ENCODE assay signal across 10 cellular contexts in genomic region chr11:117876049-117876340, GRCh38. TPM values are rescaled to one million over a fixed set of nuclear protein-coding genes. Genes with fewer than 3 reads are reported as not detected.
A peak's percentile ranks its signal among the peaks of the same experiment; 100 is the strongest.
DNase-seq lines count a peak whose midpoint lies in the region; TF ChIP-seq lines count a peak whose summit lies in the region.
"Had no signal": no experiment of that assay in that cellular context is flagged by ENCODE, and none has a peak within 500 bp of the region (broad histone marks: within the 10 kb centered on the region; RNA-seq: fewer than 3 reads in every experiment).

No MANE protein-coding gene starts in this region.

- peak overlapping the region; percentile 43 for H2AFZ ChIP-seq in mammary epithelial cell (ENCODE audit: low read depth, low read length)

- dilution Hi-C loops in mammary epithelial cell (cut with HindIII; ENCODE audit: low sequenced_read_pairs): no loop called here

- no peaks in the 10 kb centered on the region for H4K20me1 ChIP-seq in mammary epithelial cell (ENCODE audit: insufficient read depth, low read length)

- CTCF ChIA-PET in activated naive CD4-positive, alpha-beta T cell treated with anti-CD3 and anti-CD28 coated beads, Interleukin-2, amount 10 ng/mL, durations not matched to agents 7 days and 5 days (lab: Charles Lee): interaction anchor here (0.7 to 1.5 kb wide), 3 partner anchors 71 to 215 kb away, joined by 3 to 4 read pairs (median 3); no protein-coding TSS in a partner anchor
- CTCF ChIA-PET in mammary epithelial cell (lab: Charles Lee; ENCODE audit: low non-redundant PET): no interaction called here

- WGBS in mammary epithelial cell (ENCODE audit: low coverage, missing lambda C conversion rate): 2% methylated on average over 6 of the region's 10 CpGs

- H3K27ac Mint-ChIP-seq in activated naive CD4-positive, alpha-beta T cell treated with anti-CD3 and anti-CD28 coated beads, Interleukin-2, amount 10 ng/mL, durations not matched to agents 7 days and 5 days: no peak overlapping the region
- H3K27ac Mint-ChIP-seq in mesothelial cell of epicardium (peak overlapping the region; percentile 66), type B pancreatic cell (peak overlapping the region; percentile 85)

- peaks cover 34% of the 10 kb centered on the region for H3K4me1 Mint-ChIP-seq in activated naive CD4-positive, alpha-beta T cell treated with anti-CD3 and anti-CD28 coated beads, Interleukin-2, amount 10 ng/mL, durations not matched to agents 7 days and 5 days
- peaks cover 45% of the 10 kb centered on the region for H3K4me1 Mint-ChIP-seq in mesothelial cell of epicardium
- peaks cover 54% of the 10 kb centered on the region for H3K4me1 Mint-ChIP-seq in type B pancreatic cell (ENCODE audit: unreplicated experiment)

- H3K9me3 ChIP-seq in mammary epithelial cell (replicated peaks; ENCODE audit: insufficient read depth, low read length): no peaks in the 10 kb centered on the region

- H3K9me3 Mint-ChIP-seq in activated naive CD4-positive, alpha-beta T cell treated with anti-CD3 and anti-CD28 coated beads, Interleukin-2, amount 10 ng/mL, durations not matched to agents 7 days and 5 days: no peaks in the 10 kb centered on the region
- no peaks in the 10 kb centered on the region for H3K9me3 Mint-ChIP-seq in mesothelial cell of epicardium
- H3K9me3 Mint-ChIP-seq in type B pancreatic cell: no peaks in the 10 kb centered on the region

- H3K27me3 Mint-ChIP-seq in activated naive CD4-positive, alpha-beta T cell treated with anti-CD3 and anti-CD28 coated beads, Interleukin-2, amount 10 ng/mL, durations not matched to agents 7 days and 5 days: peaks cover 93% of the 10 kb centered on the region
- H3K27me3 Mint-ChIP-seq in mesothelial cell of epicardium (ENCODE audit: low read depth) (peaks cover 31% of the 10 kb centered on the region), type B pancreatic cell (peaks cover 73% of the 10 kb centered on the region)

- no peak for DNase-seq in activated naive CD4-positive, alpha-beta T cell treated with anti-CD3 and anti-CD28 coated beads, Interleukin-2, amount 10 ng/mL, durations not matched to agents 7 days and 5 days
- DNase-seq in activated naive CD4-positive, alpha-beta T cell treated with anti-CD3 and anti-CD28 coated beads, Interleukin-2, amount 50 U/mL, for 16 hours: no peak
- no peak for DNase-seq in mammary epithelial cell
- no peak for DNase-seq in mesothelial cell of epicardium (ENCODE audit: low spot score in 2 of 2, unreplicated experiment in 2 of 2)
- no peak for DNase-seq in type B pancreatic cell (ENCODE audit: extremely low spot score, unreplicated experiment)
- DNase-seq in mucosa of gallbladder (ENCODE audit: low spot score): no peak
- no peak for DNase-seq in NCI-H510A (lab: John Stamatoyannopoulos, UW)
- no peak for DNase-seq in GM13977 (ENCODE audit: low spot score)
- DNase-seq: activated gamma-delta T cell had no signal

- no peak overlapping the region for H3K27ac ChIP-seq in mammary epithelial cell (ENCODE audit: insufficient read depth, low read depth, low read length)

- peaks cover 10% of the 10 kb centered on the region for H3K4me1 ChIP-seq in mammary epithelial cell (ENCODE audit: insufficient read depth, low read length)

- peaks cover 22% of the 10 kb centered on the region for H3K27me3 ChIP-seq in mammary epithelial cell (ENCODE audit: insufficient read depth, low read length)

- BruUV-seq in mammary epithelial cell (replicated peaks; lab: Mats Ljungman, UMichigan): no TSS peak

- peak overlapping the region; percentile 82 for H3K4me2 ChIP-seq in mammary epithelial cell (ENCODE audit: insufficient read depth, low read depth, low read length)

- no peaks in the 10 kb centered on the region for H3K79me2 ChIP-seq in mammary epithelial cell (ENCODE audit: insufficient read depth, low read length)

- intact Hi-C loops in mammary epithelial cell (cut with micrococcal nuclease): no loop called here

- H3K9ac ChIP-seq in mammary epithelial cell (ENCODE audit: insufficient read depth, low read length): no peak overlapping the region

- TF ChIP-seq CTCF in mammary epithelial cell (conservative IDR thresholded peaks at IDR 0.05 in 1 of 2, IDR thresholded peaks at IDR 0.05 in 1 of 2; ENCODE audit: extremely low read depth in 1 of 2, insufficient read depth in 1 of 2, low read depth in 1 of 2, low read length in 2 of 2) (no peak), mesothelial cell of epicardium (IDR thresholded peaks at IDR 0.05; ENCODE audit: unreplicated experiment) (no peak), type B pancreatic cell (conservative IDR thresholded peaks at IDR 0.05) (no peak), GM13977 (IDR thresholded peaks at IDR 0.05; ENCODE audit: extremely low read depth, insufficient read depth, missing control alignments) (no peak)

- H3K36me3 Mint-ChIP-seq in activated naive CD4-positive, alpha-beta T cell treated with anti-CD3 and anti-CD28 coated beads, Interleukin-2, amount 10 ng/mL, durations not matched to agents 7 days and 5 days: no peaks in the 10 kb centered on the region
- H3K36me3 Mint-ChIP-seq in mesothelial cell of epicardium: no peaks in the 10 kb centered on the region
- peaks cover 3% of the 10 kb centered on the region for H3K36me3 Mint-ChIP-seq in type B pancreatic cell

- H3K4me3 ChIP-seq in mammary epithelial cell (replicated peaks in 1 of 3; ENCODE audit: insufficient read depth in 1 of 3, low read depth in 2 of 3, low read length in 3 of 3): peak overlapping the region; percentile 25 to 33 (median 25)

- H3K4me3 Mint-ChIP-seq in activated naive CD4-positive, alpha-beta T cell treated with anti-CD3 and anti-CD28 coated beads, Interleukin-2, amount 10 ng/mL, durations not matched to agents 7 days and 5 days: peak overlapping the region; percentile 51
- H3K4me3 Mint-ChIP-seq in mesothelial cell of epicardium: peak overlapping the region; percentile 92
- peak overlapping the region; percentile 85 for H3K4me3 Mint-ChIP-seq in type B pancreatic cell

- in situ Hi-C loops in mammary epithelial cell (cut with MboI; ENCODE audit: low sequenced_read_pairs in 2 of 2) (no loop called here), GM13977 (cut with MboI; ENCODE audit: low pct_unique_long_range_greater_than_20kb, low sequenced_read_pairs, unreplicated experiment) (no loop called here)

- H3K36me3 ChIP-seq in mammary epithelial cell (ENCODE audit: insufficient read depth, low read length): no peaks in the 10 kb centered on the region

RNA-seq across cellular contexts. Expression of gene FXYD6, which starts 0.5 kb away (rescaled TPM):
- under 1 TPM in 1 of 2 donors, not detected in 1; 0.21 TPM for total RNA-seq in mammary epithelial cell
- 0.35 TPM for polyA plus RNA-seq in mammary epithelial cell
- not detected for polyA minus RNA-seq in mammary epithelial cell
- 114 to 125 TPM (median 116 TPM) in 3 replicates for total RNA-seq in mesothelial cell of epicardium
- 22.9 and 66.6 TPM in 2 replicates for total RNA-seq in type B pancreatic cell (ENCODE audit: low replicate concordance)
- 185 TPM for total RNA-seq in mucosa of gallbladder

RNA-seq across cellular contexts. Expression of gene FXYD2, which starts 51.5 kb away (rescaled TPM):
- total RNA-seq in mammary epithelial cell (not detected), mesothelial cell of epicardium (5.7 to 7.1 TPM (median 6.3 TPM) in 3 replicates), type B pancreatic cell (ENCODE audit: low replicate concordance) (40.8 and 57.5 TPM in 2 replicates), mucosa of gallbladder (1,539 TPM)
- 0.11 TPM for polyA plus RNA-seq in mammary epithelial cell
- polyA minus RNA-seq in mammary epithelial cell: not detected

RNA-seq across cellular contexts. Expression of gene TMPRSS13, which starts 53.2 kb away (rescaled TPM):
- total RNA-seq in mammary epithelial cell (under 1 TPM in 1 of 2 donors, not detected in 1; under 0.01 TPM), mesothelial cell of epicardium (10.4 to 11.3 TPM (median 10.9 TPM) in 3 replicates), type B pancreatic cell (ENCODE audit: low replicate concordance) (6.9 and 22.7 TPM in 2 replicates), mucosa of gallbladder (0.63 TPM)
- polyA plus RNA-seq in mammary epithelial cell: 0.12 TPM
- not detected for polyA minus RNA-seq in mammary epithelial cell
- total RNA-seq: renal cortical epithelial cell had no signal

Comparison
In these comparisons a context has a peak if more than half of its experiments do, and no peak if none do; other contexts are left out.
1. RNA of gene FXYD6, which starts 0.5 kb away (total RNA-seq): 185 TPM in mucosa of gallbladder (single experiment), 114 to 125 TPM in mesothelial cell of epicardium and 22.9 to 66.6 TPM in type B pancreatic cell; 0.21 TPM in mammary epithelial cell; every median in the first group is over 10 times any median in the second.
2. RNA of gene FXYD2, which starts 51.5 kb away (total RNA-seq): 1,539 TPM in mucosa of gallbladder (single experiment); 40.8 to 57.5 TPM in type B pancreatic cell, 5.7 to 7.1 TPM in mesothelial cell of epicardium and not detected in mammary epithelial cell; every median in the first group is over 10 times any median in the second.
3. Peak in every context shown above with its lines, with median percentiles within 50 percentile points of each other: H3K4me3 Mint-ChIP-seq.